In the genomic region with DNA sequence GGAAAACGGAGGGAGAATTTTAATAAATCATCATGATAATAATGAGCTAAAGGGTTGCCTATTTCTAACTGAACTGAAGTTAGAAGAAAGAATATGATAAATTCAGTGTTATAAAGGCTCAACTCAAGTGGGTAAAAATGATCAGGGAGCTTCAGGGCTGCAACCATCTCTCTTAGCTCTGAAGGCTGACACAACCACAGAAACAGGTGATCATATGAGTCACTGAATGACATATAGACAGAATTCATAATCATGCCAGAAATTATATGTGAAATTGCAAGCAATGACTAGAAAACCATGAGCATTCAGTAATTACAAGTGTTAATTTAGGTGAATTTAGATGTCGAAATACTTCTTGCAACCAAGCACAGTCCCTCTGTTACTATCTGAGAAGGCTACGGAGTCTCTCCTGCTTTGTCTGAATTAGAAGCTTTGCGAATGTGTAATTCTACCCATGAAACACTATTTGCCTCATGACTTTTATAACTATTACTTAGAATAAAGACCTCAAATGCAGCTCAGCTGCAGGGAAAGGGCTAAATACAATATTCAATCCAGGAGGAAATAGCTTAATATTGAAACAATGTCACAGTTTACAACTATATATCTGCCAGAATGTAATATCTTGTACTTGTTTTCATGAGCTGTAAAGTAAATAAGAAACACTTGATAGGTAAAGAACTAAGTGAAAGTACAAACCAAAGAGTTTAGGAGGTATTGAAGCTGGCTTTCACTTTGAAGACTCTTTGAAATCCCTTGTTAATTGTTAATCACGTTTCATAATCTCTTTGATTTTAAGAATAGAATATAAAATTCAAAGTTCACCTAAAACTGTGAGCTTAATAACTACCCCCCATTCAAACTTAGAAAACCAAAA, we compare ENCODE assay signal across 2 cellular contexts.
TF ChIP-seq lines count a peak whose summit lies in the region.

No MANE protein-coding gene starts in this region.

TF ChIP-seq in A549, 52 proteins besides CTCF, POLR2A, EP300 and RAD21 (continued from another document):
- TF ChIP-seq, protein P1, sequence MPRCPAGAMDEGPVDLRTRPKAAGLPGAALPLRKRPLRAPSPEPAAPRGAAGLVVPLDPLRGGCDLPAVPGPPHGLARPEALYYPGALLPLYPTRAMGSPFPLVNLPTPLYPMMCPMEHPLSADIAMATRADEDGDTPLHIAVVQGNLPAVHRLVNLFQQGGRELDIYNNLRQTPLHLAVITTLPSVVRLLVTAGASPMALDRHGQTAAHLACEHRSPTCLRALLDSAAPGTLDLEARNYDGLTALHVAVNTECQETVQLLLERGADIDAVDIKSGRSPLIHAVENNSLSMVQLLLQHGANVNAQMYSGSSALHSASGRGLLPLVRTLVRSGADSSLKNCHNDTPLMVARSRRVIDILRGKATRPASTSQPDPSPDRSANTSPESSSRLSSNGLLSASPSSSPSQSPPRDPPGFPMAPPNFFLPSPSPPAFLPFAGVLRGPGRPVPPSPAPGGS (IDR thresholded peaks at IDR 0.05), result no peak
- TF ChIP-seq TP53 (CRISPR knock-in tag; IDR thresholded peaks at IDR 0.05), result no peak
- TF ChIP-seq GATA3 (IDR thresholded peaks at IDR 0.05; ENCODE audit: borderline replicate concordance), result no peak
- TF ChIP-seq NPAS2 (CRISPR knock-in tag; IDR thresholded peaks at IDR 0.05; ENCODE audit: borderline replicate concordance), result no peak
- no peak for TF ChIP-seq ZSCAN20 (CRISPR knock-in tag; IDR thresholded peaks at IDR 0.05)
- no peak for TF ChIP-seq CEBPB (IDR thresholded peaks at IDR 0.05)
- no peak for TF ChIP-seq EHF (CRISPR knock-in tag; IDR thresholded peaks at IDR 0.05)
- TF ChIP-seq KDM5A (IDR thresholded peaks at IDR 0.05), result no peak
- no peak for TF ChIP-seq KDM1A (IDR thresholded peaks at IDR 0.05; ENCODE audit: low read depth)
- TF ChIP-seq HOXA7 (CRISPR knock-in tag; IDR thresholded peaks at IDR 0.05), result no peak
- TF ChIP-seq, protein P2, sequence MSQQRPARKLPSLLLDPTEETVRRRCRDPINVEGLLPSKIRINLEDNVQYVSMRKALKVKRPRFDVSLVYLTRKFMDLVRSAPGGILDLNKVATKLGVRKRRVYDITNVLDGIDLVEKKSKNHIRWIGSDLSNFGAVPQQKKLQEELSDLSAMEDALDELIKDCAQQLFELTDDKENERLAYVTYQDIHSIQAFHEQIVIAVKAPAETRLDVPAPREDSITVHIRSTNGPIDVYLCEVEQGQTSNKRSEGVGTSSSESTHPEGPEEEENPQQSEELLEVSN (IDR thresholded peaks at IDR 0.05; ENCODE audit: borderline replicate concordance, low read depth), result no peak
- TF ChIP-seq MYC (IDR thresholded peaks at IDR 0.05; ENCODE audit: borderline replicate concordance, low read length), result no peak
- TF ChIP-seq TFCP2L1 (CRISPR knock-in tag; IDR thresholded peaks at IDR 0.05), result no peak
- no peak for TF ChIP-seq NR3C1 (IDR thresholded peaks at IDR 0.05)
- no peak for TF ChIP-seq NFE2L2 (conservative IDR thresholded peaks at IDR 0.05; ENCODE audit: low read length)
- TF ChIP-seq SMC3 (IDR thresholded peaks at IDR 0.05), result no peak

TF ChIP-seq in HEK293T, 16 proteins besides CTCF, POLR2A, EP300 and RAD21 (continued from another document):
- TF ChIP-seq, protein P3, sequence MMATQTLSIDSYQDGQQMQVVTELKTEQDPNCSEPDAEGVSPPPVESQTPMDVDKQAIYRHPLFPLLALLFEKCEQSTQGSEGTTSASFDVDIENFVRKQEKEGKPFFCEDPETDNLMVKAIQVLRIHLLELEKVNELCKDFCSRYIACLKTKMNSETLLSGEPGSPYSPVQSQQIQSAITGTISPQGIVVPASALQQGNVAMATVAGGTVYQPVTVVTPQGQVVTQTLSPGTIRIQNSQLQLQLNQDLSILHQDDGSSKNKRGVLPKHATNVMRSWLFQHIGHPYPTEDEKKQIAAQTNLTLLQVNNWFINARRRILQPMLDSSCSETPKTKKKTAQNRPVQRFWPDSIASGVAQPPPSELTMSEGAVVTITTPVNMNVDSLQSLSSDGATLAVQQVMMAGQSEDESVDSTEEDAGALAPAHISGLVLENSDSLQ (IDR thresholded peaks at IDR 0.05), result no peak
